ENCODE assay signal across 6 cellular contexts in genomic region chr12:30621663-30622241, GRCh38.
DNase-seq lines count a peak whose midpoint lies in the region; ATAC-seq and TF ChIP-seq lines count a peak whose summit lies in the region.
"Not testable (repeated sequence)": the region's sequence is repeated elsewhere in the genome, so short reads cannot be mapped to it uniquely, and the experiment has no call there.

No MANE protein-coding gene starts in this region.

- not testable (repeated sequence) for H2AFZ ChIP-seq in DND-41 (ENCODE audit: low read depth, low read length); mesenchymal stem cell (ENCODE audit: low read depth, low read length)

- H3K9me3 ChIP-seq in DND-41 (ENCODE audit: insufficient read depth, low read length, severe bottlenecking); mesenchymal stem cell (ENCODE audit: control insufficient read depth, low read length): not testable (repeated sequence)

- not testable (repeated sequence) for H2BK5ac ChIP-seq in mesenchymal stem cell (ENCODE audit: low read depth, low read length, poor library complexity, severe bottlenecking)

- H3K23ac ChIP-seq in mesenchymal stem cell (ENCODE audit: low read length in 2 of 2) = not testable (repeated sequence)

- not testable (repeated sequence) for TF ChIP-seq CTCF in DND-41 (IDR thresholded peaks at IDR 0.05; ENCODE audit: borderline replicate concordance, extremely low read depth, low read length, poor library complexity, severe bottlenecking); epithelial cell of esophagus (IDR thresholded peaks at IDR 0.05; ENCODE audit: insufficient read depth, low read depth, low read length, missing control alignments)

- not testable (repeated sequence) for H3K27ac ChIP-seq in DND-41 (ENCODE audit: low read length); mesenchymal stem cell (ENCODE audit: low read length, poor library complexity, severe bottlenecking)

- H2BK15ac ChIP-seq in mesenchymal stem cell (ENCODE audit: low read depth, poor library complexity, severe bottlenecking) = not testable (repeated sequence)

- not testable (repeated sequence) for H3K9ac ChIP-seq in DND-41 (ENCODE audit: low read depth, low read length); mesenchymal stem cell (ENCODE audit: low read length)

- H2BK120ac ChIP-seq in mesenchymal stem cell (ENCODE audit: low read depth, low read length) = not testable (repeated sequence)

- not testable (repeated sequence) for H3K79me1 ChIP-seq in mesenchymal stem cell (replicated peaks; ENCODE audit: low read length, poor library complexity, severe bottlenecking)

- H2BK12ac ChIP-seq in mesenchymal stem cell (ENCODE audit: low read length in 2 of 2) = not testable (repeated sequence)

- H3K4ac ChIP-seq in mesenchymal stem cell (ENCODE audit: low read depth in 1 of 2, low read length in 2 of 2) = not testable (repeated sequence)

- H3K4me3 ChIP-seq in DND-41 (ENCODE audit: low read depth in 1 of 2, low read length in 2 of 2); epithelial cell of esophagus (ENCODE audit: low read length); mesenchymal stem cell (ENCODE audit: insufficient read depth in 1 of 2, low read depth in 1 of 2, low read length in 2 of 2): not testable (repeated sequence)

- not testable (repeated sequence) for H4K8ac ChIP-seq in mesenchymal stem cell (ENCODE audit: low read length)

- peak; percentile 86 for DNase-seq in DMS53 (lab: John Stamatoyannopoulos, UW)
- not testable (repeated sequence) for DNase-seq in DND-41
- DNase-seq in NCI-H345 (lab: John Stamatoyannopoulos, UW) = peak; percentile 5
- peak; percentile 2 for DNase-seq in RPMI7951 (ENCODE audit: low read depth)
- DNase-seq in epithelial cell of esophagus (ENCODE audit: low read depth) = peak; percentile 4
- peak; percentile 23 for DNase-seq in mesenchymal stem cell

- H3K27me3 ChIP-seq in DND-41 (ENCODE audit: insufficient read depth, low read length, poor library complexity); mesenchymal stem cell (ENCODE audit: control insufficient read depth in 1 of 2, insufficient read depth in 1 of 2, low read length in 2 of 2): not testable (repeated sequence)

- not testable (repeated sequence) for H3K18ac ChIP-seq in mesenchymal stem cell (ENCODE audit: low read depth in 1 of 2, low read length in 2 of 2)

- not testable (repeated sequence) for H4K20me1 ChIP-seq in DND-41 (ENCODE audit: insufficient read depth, low read length)

- not testable (repeated sequence) for H3K36me3 ChIP-seq in DND-41 (ENCODE audit: insufficient read depth, low read length); mesenchymal stem cell (ENCODE audit: control insufficient read depth in 1 of 2, insufficient read depth in 2 of 2, low read depth in 1 of 2, low read length in 2 of 2)

- not testable (repeated sequence) for H3K4me2 ChIP-seq in DND-41 (ENCODE audit: insufficient read depth, low read length); mesenchymal stem cell (ENCODE audit: low read length, poor library complexity, severe bottlenecking)

- H3K79me2 ChIP-seq in DND-41 (ENCODE audit: insufficient read depth, low read length) = not testable (repeated sequence)

- WGBS in mesenchymal stem cell = 100% methylated on average over 3 of the region's 4 CpGs

- not testable (repeated sequence) for H3K4me1 ChIP-seq in DND-41 (ENCODE audit: insufficient read depth, low read length); mesenchymal stem cell (ENCODE audit: control insufficient read depth, insufficient read depth, low read depth, low read length)

- H2AK5ac ChIP-seq in mesenchymal stem cell (ENCODE audit: low read length, severe bottlenecking) = not testable (repeated sequence)

- H4K91ac ChIP-seq in mesenchymal stem cell (ENCODE audit: low read length) = not testable (repeated sequence)

- not testable (repeated sequence) for H3K14ac ChIP-seq in mesenchymal stem cell (ENCODE audit: low read length in 2 of 2)

- peak; percentile 12; the same call in 1 of the 3 replicates for ATAC-seq in DND-41 (ENCODE audit: insufficient read depth, low read depth)
